Comparison of ENCODE assay signal across 18 cellular contexts in the genomic region with DNA sequence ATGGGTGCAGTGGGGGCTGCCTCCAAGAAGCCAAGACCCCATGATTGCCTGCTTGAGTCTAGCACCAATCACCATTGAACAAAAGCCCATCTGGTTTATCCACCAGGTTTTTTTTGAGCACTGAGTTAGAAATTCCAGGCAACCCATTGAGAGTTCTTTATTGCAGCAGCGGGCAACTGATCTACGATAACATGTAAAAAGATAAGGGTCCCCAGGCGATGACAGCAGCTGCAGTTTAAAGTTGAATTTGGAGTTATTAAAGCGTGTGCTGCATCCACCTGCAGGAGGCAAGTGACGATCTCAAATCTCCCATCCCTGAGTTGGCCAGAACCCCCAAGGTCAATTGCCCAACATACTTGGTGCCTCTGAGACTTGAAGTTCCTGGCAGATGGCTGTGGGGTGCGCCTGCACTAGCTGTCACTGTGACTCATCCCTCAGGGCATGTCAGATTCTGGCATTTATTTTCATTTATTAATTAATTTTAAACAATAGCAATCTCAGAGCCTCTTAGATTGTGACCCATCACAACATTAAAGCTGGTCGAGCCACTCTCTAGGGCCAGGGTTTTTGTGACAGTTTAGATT.
DNase-seq lines count a peak whose midpoint lies in the region; ATAC-seq and TF ChIP-seq lines count a peak whose summit lies in the region.
"Had no signal": no experiment of that assay in that cellular context is flagged by ENCODE, and none has a peak within 500 bp of the region (broad histone marks: within the 10 kb centered on the region; RNA-seq: fewer than 3 reads in every experiment).

No MANE protein-coding gene starts in this region.

- H3K4me3 ChIP-seq in SK-N-SH (ENCODE audit: low read depth in 2 of 2, low read length in 1 of 2), result no peak overlapping the region
- no peak overlapping the region for H3K4me3 ChIP-seq in coronary artery

- H3K79me2 ChIP-seq in SK-N-SH (ENCODE audit: insufficient read depth), result no peaks in the 10 kb centered on the region

- no peaks in the 10 kb centered on the region for H3K9me3 ChIP-seq in SK-N-SH

- no peaks in the 10 kb centered on the region for H3K27me3 Mint-ChIP-seq in activated T-helper 2 cell treated with anti-CD3 and anti-CD28 coated beads, Interferon-gamma antibody, Interleukin-2, Interleukin-4, amounts not matched to agents 10 μg/mL and 5 μg/mL and 100 μg/mL, durations not matched to agents 14 hours and 24 hours and 36 hours (ENCODE audit: low read depth)

- 11% methylated on average over 7 of the region's 7 CpGs for WGBS in SK-N-SH (ENCODE audit: low lambda C conversion rate)

- H3K4me3 Mint-ChIP-seq in activated T-helper 2 cell treated with anti-CD3 and anti-CD28 coated beads, Interferon-gamma antibody, Interleukin-2, Interleukin-4, amounts not matched to agents 10 μg/mL and 5 μg/mL and 100 μg/mL, durations not matched to agents 14 hours and 24 hours and 36 hours (ENCODE audit: low read depth), result no peak overlapping the region
- H3K4me3 Mint-ChIP-seq: CD14-positive monocyte had no signal

- H3K27me3 ChIP-seq in SK-N-SH (ENCODE audit: insufficient read depth), result no peaks in the 10 kb centered on the region

- intact Hi-C loops in activated T-helper 2 cell treated with anti-CD3 and anti-CD28 coated beads, Interferon-gamma antibody, Interleukin-2, Interleukin-4, amounts not matched to agents 10 μg/mL and 5 μg/mL and 100 μg/mL, durations not matched to agents 14 hours and 24 hours and 36 hours (cut with micrococcal nuclease), result no loop called here

- no peaks in the 10 kb centered on the region for H3F3A ChIP-seq in SK-N-SH (replicated peaks; ENCODE audit: insufficient read depth)

- DNase-seq in SIG-M5 treated with dmso at 0.1 percent for 504 hours (lab: John Stamatoyannopoulos, UW; ENCODE audit: unreplicated experiment) (peak; percentile 54), SIG-M5 (lab: John Stamatoyannopoulos, UW) (no peak), NCI-H2171 (lab: John Stamatoyannopoulos, UW) (peak; percentile 48), SK-N-SH (peak; percentile 54), coronary artery (ENCODE audit: low spot score) (no peak)
- no peak for DNase-seq in activated T-helper 2 cell treated with anti-CD3 and anti-CD28 coated beads, Interferon-gamma antibody, Interleukin-2, Interleukin-4, amounts not matched to agents 10 μg/mL and 5 μg/mL and 100 μg/mL, durations not matched to agents 14 hours and 24 hours and 36 hours (ENCODE audit: low spot score)
- DNase-seq: DMS153, EL, H7, NCI-H1417, NCI-H2029, NCI-H510A, NCI-H774, Right ventricle myocardium superior, SW 1271 had no signal

- no peaks in the 10 kb centered on the region for H3K9me2 ChIP-seq in SK-N-SH

- no peaks in the 10 kb centered on the region for H4K20me1 ChIP-seq in SK-N-SH (ENCODE audit: insufficient read depth)

- no peaks in the 10 kb centered on the region for H3K36me3 Mint-ChIP-seq in activated T-helper 2 cell treated with anti-CD3 and anti-CD28 coated beads, Interferon-gamma antibody, Interleukin-2, Interleukin-4, amounts not matched to agents 10 μg/mL and 5 μg/mL and 100 μg/mL, durations not matched to agents 14 hours and 24 hours and 36 hours (ENCODE audit: low read depth)
- H3K36me3 Mint-ChIP-seq: CD14-positive monocyte had no signal

- H3K4me1 ChIP-seq in SK-N-SH (ENCODE audit: control insufficient read depth in 1 of 2, insufficient read depth in 2 of 2, low read depth in 1 of 2, low read length in 1 of 2), result peaks cover 0 to 12% of the 10 kb centered on the region in 2 experiments; a peak in 2 of 4 replicates

- H3K27ac ChIP-seq in SK-N-SH (ENCODE audit: low read depth in 2 of 2, low read length in 1 of 2) (peak overlapping the region in 1 of 2 experiments; percentile 28; a peak in 1 of 4 replicates), coronary artery (no peak overlapping the region)

- no peak overlapping the region for H3K27ac Mint-ChIP-seq in activated T-helper 2 cell treated with anti-CD3 and anti-CD28 coated beads, Interferon-gamma antibody, Interleukin-2, Interleukin-4, amounts not matched to agents 10 μg/mL and 5 μg/mL and 100 μg/mL, durations not matched to agents 14 hours and 24 hours and 36 hours
- H3K27ac Mint-ChIP-seq: CD14-positive monocyte had no signal

- TF ChIP-seq CTCF in SK-N-SH (IDR thresholded peaks at IDR 0.05) (no peak), coronary artery (IDR thresholded peaks at IDR 0.05) (no peak)

- no peaks in the 10 kb centered on the region for H3K4me1 Mint-ChIP-seq in activated T-helper 2 cell treated with anti-CD3 and anti-CD28 coated beads, Interferon-gamma antibody, Interleukin-2, Interleukin-4, amounts not matched to agents 10 μg/mL and 5 μg/mL and 100 μg/mL, durations not matched to agents 14 hours and 24 hours and 36 hours (ENCODE audit: low read depth)
- H3K4me1 Mint-ChIP-seq: CD14-positive monocyte had no signal

- no peak overlapping the region for H3K4me2 ChIP-seq in SK-N-SH

- H3K36me3 ChIP-seq in SK-N-SH (replicated peaks in 1 of 2; ENCODE audit: control insufficient read depth in 1 of 2, insufficient read depth in 2 of 2, low read length in 1 of 2), result no peaks in the 10 kb centered on the region

- no peak; the same call in 1 of the 2 replicates for TF ChIP-seq RAD21 in SK-N-SH (IDR thresholded peaks at IDR 0.05; ENCODE audit: low read length)

- H2AFZ ChIP-seq in SK-N-SH (ENCODE audit: low read depth), result no peak overlapping the region

- no peak overlapping the region for H3K9ac ChIP-seq in SK-N-SH

- TF ChIP-seq EP300 in SK-N-SH (IDR thresholded peaks at IDR 0.05; ENCODE audit: borderline replicate concordance in 1 of 2, low read depth in 1 of 2, low read length in 1 of 2), result peak in 1 of 2 experiments; percentile 50; a peak in 1 of 4 replicates

- CTCF ChIA-PET in SK-N-SH (lab: Yijun Ruan, JAX), result interaction anchor here (0.9 to 1.5 kb wide), 6 partner anchors 15 to 545 kb away, joined by 3 to 5 read pairs (median 3); no protein-coding TSS in a partner anchor

- POLR2A ChIA-PET in SK-N-SH (lab: Yijun Ruan, JAX), result no interaction called here

- no peaks in the 10 kb centered on the region for H3K9me3 Mint-ChIP-seq in activated T-helper 2 cell treated with anti-CD3 and anti-CD28 coated beads, Interferon-gamma antibody, Interleukin-2, Interleukin-4, amounts not matched to agents 10 μg/mL and 5 μg/mL and 100 μg/mL, durations not matched to agents 14 hours and 24 hours and 36 hours

- ATAC-seq in GM19324 (IDR thresholded peaks at IDR 0.05; ENCODE audit: low FRiP score, unreplicated experiment) (no peak), GM18520 (IDR thresholded peaks at IDR 0.05; ENCODE audit: unreplicated experiment) (no peak)

TF ChIP-seq in SK-N-SH, 30 proteins besides CTCF, POLR2A, EP300 and RAD21:
- TF ChIP-seq SIN3A (IDR thresholded peaks at IDR 0.05; ENCODE audit: borderline replicate concordance, low read depth, low read length) (no peak), RXRA (IDR thresholded peaks at IDR 0.05; ENCODE audit: borderline replicate concordance, low read depth) (no peak), RCOR1 (IDR thresholded peaks at IDR 0.05; ENCODE audit: low read length) (peak; percentile 84; the same call in 1 of the 2 replicates), GATA2 (CRISPR knock-in tag; IDR thresholded peaks at IDR 0.05) (peak; percentile 85)

Comparison
In these comparisons a context has a peak if more than half of its experiments do, and no peak if none do; other contexts are left out.
1. DNase-seq: peak in SIG-M5 treated with dmso at 0.1 percent for 504 hours (single experiment), NCI-H2171 (single experiment) and SK-N-SH (single experiment); none in SIG-M5 (single experiment), activated T-helper 2 cell treated with anti-CD3 and anti-CD28 coated beads, Interferon-gamma antibody, Interleukin-2, Interleukin-4, amounts not matched to agents 10 μg/mL and 5 μg/mL and 100 μg/mL, durations not matched to agents 14 hours and 24 hours and 36 hours (single experiment) and coronary artery (single experiment).